20 cellular contexts compared by ENCODE assay signal in genomic region chr20:31975874-31976273, GRCh38. TPM values are rescaled to one million over a fixed set of nuclear protein-coding genes. Genes with fewer than 3 reads are reported as not detected.
DNase-seq lines count a peak whose midpoint lies in the region; ATAC-seq and TF ChIP-seq lines count a peak whose summit lies in the region.
"Had no signal": no experiment of that assay in that cellular context is flagged by ENCODE, and none has a peak within 500 bp of the region (broad histone marks: within the 10 kb centered on the region; RNA-seq: fewer than 3 reads in every experiment).

No MANE protein-coding gene starts in this region.

- no peak overlapping the region for H3K4me3 Mint-ChIP-seq in activated naive CD4-positive, alpha-beta T cell treated with anti-CD3 and anti-CD28 coated beads, Interleukin-2, amount 10 ng/mL, durations not matched to agents 7 days and 5 days
- H3K4me3 Mint-ChIP-seq: CD4-positive, alpha-beta memory T cell had no signal

- H3K4me1 ChIP-seq in BLaER1 (peaks cover 86% of the 10 kb centered on the region), Panc1 (ENCODE audit: control insufficient read depth, insufficient read depth, low read length) (peaks cover 70% of the 10 kb centered on the region), ectodermal cell (ENCODE audit: control insufficient read depth, insufficient read depth, low read length) (peaks cover 14% of the 10 kb centered on the region), upper lobe of left lung (no peaks in the 10 kb centered on the region)

- H3K4me2 ChIP-seq in BLaER1: peak overlapping the region; percentile 64
- H3K4me2 ChIP-seq: A549 had no signal

- no peaks in the 10 kb centered on the region for H3K36me3 Mint-ChIP-seq in activated naive CD4-positive, alpha-beta T cell treated with anti-CD3 and anti-CD28 coated beads, Interleukin-2, amount 10 ng/mL, durations not matched to agents 7 days and 5 days
- H3K36me3 Mint-ChIP-seq: CD4-positive, alpha-beta memory T cell had no signal

- CTCF ChIA-PET in Panc1 (lab: Charles Lee): no interaction called here
- CTCF ChIA-PET in activated naive CD4-positive, alpha-beta T cell treated with anti-CD3 and anti-CD28 coated beads, Interleukin-2, amount 10 ng/mL, durations not matched to agents 7 days and 5 days (lab: Charles Lee): interaction anchor here (1.5 kb wide), 1 partner anchor 24 kb away, joined by 3 read pairs; the partner anchor contains the start of gene PDRG1

- H3K9ac ChIP-seq in BLaER1: no peak overlapping the region

- no peak for TF ChIP-seq EP300 in upper lobe of left lung (IDR thresholded peaks at IDR 0.05)

- peaks cover 24% of the 10 kb centered on the region for H3K27me3 Mint-ChIP-seq in activated naive CD4-positive, alpha-beta T cell treated with anti-CD3 and anti-CD28 coated beads, Interleukin-2, amount 10 ng/mL, durations not matched to agents 7 days and 5 days

- POLR2A ChIA-PET in Panc1 (lab: Charles Lee): interaction anchor here (0.6 to 1.0 kb wide), 2 partner anchors 18 to 104 kb away, joined by 3 read pairs; no protein-coding TSS in a partner anchor

- H3K27me3 ChIP-seq in BLaER1: no peaks in the 10 kb centered on the region
- H3K27me3 ChIP-seq in Panc1 (ENCODE audit: control insufficient read depth, insufficient read depth, low read length): no peaks in the 10 kb centered on the region; the same call in 1 of the 2 replicates
- H3K27me3 ChIP-seq in ectodermal cell (ENCODE audit: control insufficient read depth, insufficient read depth, low read length, poor library complexity, severe bottlenecking): no peaks in the 10 kb centered on the region
- H3K27me3 ChIP-seq in upper lobe of left lung: no peaks in the 10 kb centered on the region
- H3K27me3 ChIP-seq: BE2C had no signal

- no peaks in the 10 kb centered on the region for H3K9me3 Mint-ChIP-seq in activated naive CD4-positive, alpha-beta T cell treated with anti-CD3 and anti-CD28 coated beads, Interleukin-2, amount 10 ng/mL, durations not matched to agents 7 days and 5 days
- H3K9me3 Mint-ChIP-seq: CD4-positive, alpha-beta memory T cell; H9 had no signal

- H3K27ac ChIP-seq in BLaER1 (peak overlapping the region; percentile 12; the same call in 1 of the 2 replicates), Panc1 (ENCODE audit: low read length) (peak overlapping the region; percentile 93), ectodermal cell (ENCODE audit: insufficient read depth, low read depth, low read length, poor library complexity, severe bottlenecking) (peak overlapping the region; percentile 68), upper lobe of left lung (no peak overlapping the region)
- H3K27ac ChIP-seq: A549 had no signal

- BruUV-seq in Panc1 (replicated peaks; lab: Mats Ljungman, UMichigan): no TSS peak

- intact Hi-C loops in Panc1 (cut with micrococcal nuclease; ENCODE audit: unreplicated experiment): no loop called here

- DNase-seq in Panc1 (ENCODE audit: low read depth, low spot score) (no peak), upper lobe of left lung (no peak)
- DNase-seq in activated naive CD4-positive, alpha-beta T cell treated with anti-CD3 and anti-CD28 coated beads, Interleukin-2, amount 10 ng/mL, durations not matched to agents 7 days and 5 days: no peak
- DNase-seq: 8988T; ACHN; AML-193; BE2C; Calu3; CD4-positive, alpha-beta memory T cell; COR-L47; DMS53; DMS79 treated with DMSO at 0.1 percent for 48 hours; GF-D8 had no signal

- no peaks in the 10 kb centered on the region for H3K36me3 ChIP-seq in BLaER1
- no peaks in the 10 kb centered on the region for H3K36me3 ChIP-seq in Panc1 (ENCODE audit: control insufficient read depth, insufficient read depth, low read length)
- no peaks in the 10 kb centered on the region for H3K36me3 ChIP-seq in ectodermal cell (ENCODE audit: control insufficient read depth, insufficient read depth, low read length)
- H3K36me3 ChIP-seq in upper lobe of left lung: no peaks in the 10 kb centered on the region
- H3K36me3 ChIP-seq: BE2C had no signal

- H3K9me3 ChIP-seq in BLaER1: no peaks in the 10 kb centered on the region
- H3K9me3 ChIP-seq in Panc1 (ENCODE audit: control insufficient read depth, insufficient read depth, low read depth, low read length): no peaks in the 10 kb centered on the region
- no peaks in the 10 kb centered on the region for H3K9me3 ChIP-seq in ectodermal cell (ENCODE audit: control insufficient read depth, low read length)
- no peaks in the 10 kb centered on the region for H3K9me3 ChIP-seq in upper lobe of left lung
- H3K9me3 ChIP-seq: A549, BE2C had no signal

- TF ChIP-seq CTCF in Panc1 (IDR thresholded peaks at IDR 0.05) (no peak), upper lobe of left lung (IDR thresholded peaks at IDR 0.05) (no peak)

- no peak overlapping the region for H3K4me3 ChIP-seq in BLaER1
- H3K4me3 ChIP-seq in Panc1 (ENCODE audit: low read depth in 2 of 2, low read length in 2 of 2): no peak overlapping the region
- H3K4me3 ChIP-seq in ectodermal cell (ENCODE audit: insufficient read depth, low read depth, low read length): no peak overlapping the region
- H3K4me3 ChIP-seq in upper lobe of left lung: no peak overlapping the region
- H3K4me3 ChIP-seq: A549 had no signal

- ATAC-seq in Panc1 (no peak), upper lobe of left lung (ENCODE audit: low FRiP score in 2 of 2) (no peak), GM19035 (IDR thresholded peaks at IDR 0.05; ENCODE audit: unreplicated experiment) (no peak)
- ATAC-seq: A549, HCT116 had no signal

- WGBS in ectodermal cell, 2 experiments: 89 to 93% methylated on average over 2 of the region's 2 CpGs
- 78 to 87% methylated on average over 2 of the region's 2 CpGs for WGBS in upper lobe of left lung, 2 donors

- TF ChIP-seq POLR2A in upper lobe of left lung (IDR thresholded peaks at IDR 0.05): no peak

- in situ Hi-C loops in Panc1 (cut with HindIII; ENCODE audit: low pct_unique_long_range_greater_than_20kb, low sequenced_read_pairs): no loop called here

- H3K27ac Mint-ChIP-seq in activated naive CD4-positive, alpha-beta T cell treated with anti-CD3 and anti-CD28 coated beads, Interleukin-2, amount 10 ng/mL, durations not matched to agents 7 days and 5 days: no peak overlapping the region
- H3K27ac Mint-ChIP-seq: CD4-positive, alpha-beta memory T cell had no signal

- H3K4me1 Mint-ChIP-seq in activated naive CD4-positive, alpha-beta T cell treated with anti-CD3 and anti-CD28 coated beads, Interleukin-2, amount 10 ng/mL, durations not matched to agents 7 days and 5 days: no peaks in the 10 kb centered on the region
- H3K4me1 Mint-ChIP-seq: CD4-positive, alpha-beta memory T cell had no signal

- no peaks in the 10 kb centered on the region for H4K20me1 ChIP-seq in BLaER1

RNA-seq across cellular contexts. Expression of gene XKR7, which starts 7.9 kb away (rescaled TPM):
- total RNA-seq in Panc1 (2021; ENCODE audit: unreplicated experiment) (6.2 TPM), upper lobe of left lung (under 1 TPM in 3 of 6 donors, not detected in 3; under 0.01 to 0.07 (median 0.06) TPM)
- polyA plus RNA-seq in Panc1 (2012; ENCODE audit: insufficient read length): 2.8 TPM
- polyA plus RNA-seq in ectodermal cell (2013, experiment 1 of 4): 0.69 TPM
- 0.57 TPM for polyA plus RNA-seq in ectodermal cell (2013, experiment 2 of 4)
- polyA plus RNA-seq in ectodermal cell (2013, experiment 3 of 4): 0.53 TPM
- polyA plus RNA-seq in ectodermal cell (2013, experiment 4 of 4): 0.89 TPM
- total RNA-seq: Calu3; CD4-positive, alpha-beta memory T cell; H4 had no signal
- polyA plus RNA-seq: CD4-positive, alpha-beta memory T cell had no signal

RNA-seq across cellular contexts. Expression of gene PDRG1, which starts 24.0 kb away (rescaled TPM):
- total RNA-seq in Panc1 (2021; ENCODE audit: unreplicated experiment) (48.2 TPM), upper lobe of left lung (10 to 100 TPM in 2 of 6 donors, 1 to 10 TPM in 4; 3.0 to 11.8 (median 7.9) TPM)
- polyA plus RNA-seq in Panc1 (2012; ENCODE audit: insufficient read length): 43.6 TPM
- 23.0 TPM for polyA plus RNA-seq in ectodermal cell (2013, experiment 1 of 4)
- 23.8 TPM for polyA plus RNA-seq in ectodermal cell (2013, experiment 2 of 4)
- 20.4 TPM for polyA plus RNA-seq in ectodermal cell (2013, experiment 3 of 4)
- 21.6 TPM for polyA plus RNA-seq in ectodermal cell (2013, experiment 4 of 4)

RNA-seq across cellular contexts. Expression of gene CCM2L, which starts 34.4 kb away (rescaled TPM):
- 45.4 TPM for total RNA-seq in Panc1 (2021; ENCODE audit: unreplicated experiment)
- 25.5 TPM for polyA plus RNA-seq in Panc1 (2012; ENCODE audit: insufficient read length)
- polyA plus RNA-seq in ectodermal cell (2013, experiment 1 of 4): 2.5 TPM
- 2.1 TPM for polyA plus RNA-seq in ectodermal cell (2013, experiment 2 of 4)
- 1.7 TPM for polyA plus RNA-seq in ectodermal cell (2013, experiment 3 of 4)
- polyA plus RNA-seq in ectodermal cell (2013, experiment 4 of 4): 1.3 TPM
- total RNA-seq in upper lobe of left lung: 10 to 100 TPM in 2 of 6 donors, 1 to 10 TPM in 4; 4.2 to 29.2 (median 8.3) TPM
- total RNA-seq: Calu3; CD4-positive, alpha-beta memory T cell had no signal
- polyA plus RNA-seq: CD4-positive, alpha-beta memory T cell had no signal

Comparison
In these comparisons a context has a peak if more than half of its experiments do, and no peak if none do; other contexts are left out.
1. H3K27ac ChIP-seq: peak in BLaER1 (single experiment), Panc1 (single experiment) and ectodermal cell (single experiment); none in upper lobe of left lung (0 of 4).